24 cellular contexts compared by ENCODE assay signal in genomic region chr6:167469655-167470054, GRCh38.
DNase-seq lines count a peak whose midpoint lies in the region; ATAC-seq and TF ChIP-seq lines count a peak whose summit lies in the region.
"Had no signal": no experiment of that assay in that cellular context is flagged by ENCODE, and none has a peak within 500 bp of the region (broad histone marks: within the 10 kb centered on the region; RNA-seq: fewer than 3 reads in every experiment).

No MANE protein-coding gene starts in this region.

- no peaks in the 10 kb centered on the region for H4K20me1 ChIP-seq in BLaER1 treated with 17β-estradiol and CSF1 and Interleukin-3, amounts not matched to agents 10 nM and 100 nM

- H2BK5ac ChIP-seq in neuronal stem cell (ENCODE audit: low read length): no peak overlapping the region

- no peak overlapping the region for H3K14ac ChIP-seq in neuronal stem cell (ENCODE audit: low read length)

- no peak overlapping the region for H4K8ac ChIP-seq in neuronal stem cell (ENCODE audit: low read depth, low read length)

- peak; percentile 88 for ATAC-seq in Right ventricle myocardium superior (ENCODE audit: poor library complexity)
- ATAC-seq: activated CD8-positive, alpha-beta T cell treated with anti-CD3 and anti-CD28 coated beads, Interleukin-2, amount 10 ng/mL, durations not matched to agents 7 days and 5 days; activated T-helper 17 cell treated with anti-CD3 and anti-CD28 coated beads, Interleukin-2, amount 50 U/mL, for 72 hours; psoas muscle; stimulated activated naive B cell treated with anti-CD40 and anti-IgM and Interleukin-4, amounts not matched to agents 10 μg/mL and 1 μg/mL and 100 μg/mL, for 72 hours had no signal

- H3K27ac ChIP-seq in BLaER1 treated with 17β-estradiol and CSF1 and Interleukin-3, amounts not matched to agents 10 nM and 100 nM: no peak overlapping the region
- H3K27ac ChIP-seq in HEK293 (ENCODE audit: extremely low read depth, low read depth, low read length): no peak overlapping the region
- H3K27ac ChIP-seq in neuronal stem cell (replicated peaks; ENCODE audit: low read length): no peak overlapping the region
- H3K27ac ChIP-seq: colonic mucosa, epithelial cell of prostate, GM23248, neutrophil, psoas muscle, SJCRH30, skin epidermis had no signal

- WGBS in neuronal stem cell (ENCODE audit: extremely low coverage in 2 of 2, insufficient read length in 2 of 2, insufficient replicate concordance in 1 of 2), 2 donors: no CpG with 5 or more reads among the region's 10 CpGs

- no peaks in the 10 kb centered on the region for H3K27me3 ChIP-seq in BLaER1 treated with 17β-estradiol and CSF1 and Interleukin-3, amounts not matched to agents 10 nM and 100 nM
- H3K27me3 ChIP-seq in neuronal stem cell (ENCODE audit: control insufficient read depth in 3 of 3, insufficient read depth in 3 of 3, low read depth in 1 of 3, low read length in 3 of 3): no peaks in the 10 kb centered on the region
- H3K27me3 ChIP-seq in H7 (ENCODE audit: control insufficient read depth, insufficient read depth, low read length): no peaks in the 10 kb centered on the region
- H3K27me3 ChIP-seq: colonic mucosa, neutrophil, SJCRH30 had no signal

- no peaks in the 10 kb centered on the region for H3K79me1 ChIP-seq in neuronal stem cell (ENCODE audit: low read depth, low read length)

- H3K9ac ChIP-seq in BLaER1 treated with 17β-estradiol and CSF1 and Interleukin-3, amounts not matched to agents 10 nM and 100 nM: no peak overlapping the region
- no peak overlapping the region for H3K9ac ChIP-seq in neuronal stem cell (ENCODE audit: low read depth, low read length, poor library complexity)
- H3K9ac ChIP-seq: GM23248 had no signal

- no peaks in the 10 kb centered on the region for H3K9me3 ChIP-seq in BLaER1 treated with 17β-estradiol and CSF1 and Interleukin-3, amounts not matched to agents 10 nM and 100 nM (replicated peaks in 1 of 11)
- H3K9me3 ChIP-seq in HEK293 (ENCODE audit: control insufficient read depth, insufficient read depth, low read depth, low read length) (no peaks in the 10 kb centered on the region), neuronal stem cell (replicated peaks in 1 of 2; ENCODE audit: control insufficient read depth in 2 of 2, insufficient read depth in 1 of 2, low read depth in 1 of 2, low read length in 2 of 2) (no peaks in the 10 kb centered on the region)
- H3K9me3 ChIP-seq: colonic mucosa, neutrophil, psoas muscle, SJCRH30 had no signal

- H3K23ac ChIP-seq in neuronal stem cell (ENCODE audit: low read depth, low read length, poor library complexity): no peak overlapping the region

- DNase-seq in Right ventricle myocardium superior (peak; percentile 63), neuronal stem cell (ENCODE audit: low spot score) (no peak), H7 (no peak), Kasumi-1 (lab: John Stamatoyannopoulos, UW) (no peak)
- DNase-seq in central memory CD4-positive, alpha-beta T cell: no peak
- DNase-seq in activated naive CD4-positive, alpha-beta T cell treated with Interleukin-2 at 50 U/mL for 16 hours: no peak
- DNase-seq: activated CD8-positive, alpha-beta T cell treated with anti-CD3 and anti-CD28 coated beads, Interleukin-2, amount 10 ng/mL, durations not matched to agents 7 days and 5 days; colonic mucosa; effector CD4-positive, alpha-beta T cell; GM23248; midbrain; naive B cell; NCI-H1694 treated with DMSO at 0.1 percent for 48 hours; NCI-H226; psoas muscle; SJCRH30; stimulated activated naive B cell treated with anti-CD40 and anti-IgM and Interleukin-4, amounts not matched to agents 10 μg/mL and 1 μg/mL and 100 μg/mL, for 72 hours; SW 1271 had no signal

- CTCF ChIA-PET in HEK293 (lab: Yijun Ruan, JAX): no interaction called here

- POLR2A ChIA-PET in HEK293 (lab: Yijun Ruan, JAX): no interaction called here

- no peak overlapping the region for H2AK5ac ChIP-seq in neuronal stem cell (ENCODE audit: low read depth, low read length)

- no peak overlapping the region for H3K4ac ChIP-seq in neuronal stem cell (ENCODE audit: low read length)

- H3K4me2 ChIP-seq in BLaER1 treated with 17β-estradiol and CSF1 and Interleukin-3, amounts not matched to agents 10 nM and 100 nM: peak overlapping the region; percentile 75 to 97 (median 86); a peak in 21 of 22 replicates
- no peak overlapping the region for H3K4me2 ChIP-seq in neuronal stem cell (ENCODE audit: insufficient read depth, low read length, poor library complexity, severe bottlenecking)

- H3K4me3 ChIP-seq in BLaER1 treated with 17β-estradiol and CSF1 and Interleukin-3, amounts not matched to agents 10 nM and 100 nM: no peak overlapping the region
- H3K4me3 ChIP-seq in HEK293 (ENCODE audit: low read depth, low read length) (no peak overlapping the region), neuronal stem cell (ENCODE audit: low read length in 2 of 2) (no peak overlapping the region), H7 (ENCODE audit: insufficient read depth, low read depth, low read length) (no peak overlapping the region)
- H3K4me3 ChIP-seq: colonic mucosa, GM23248, psoas muscle, SJCRH30, skin epidermis had no signal

- H3K36me3 ChIP-seq in BLaER1 treated with 17β-estradiol and CSF1 and Interleukin-3, amounts not matched to agents 10 nM and 100 nM: no peaks in the 10 kb centered on the region
- H3K36me3 ChIP-seq in HEK293 (ENCODE audit: control insufficient read depth in 2 of 2, insufficient read depth in 1 of 2, low read length in 2 of 2): no peaks in the 10 kb centered on the region
- H3K36me3 ChIP-seq in neuronal stem cell (replicated peaks in 1 of 2; ENCODE audit: control insufficient read depth in 2 of 2, insufficient read depth in 2 of 2, low read length in 2 of 2): no peaks in the 10 kb centered on the region
- no peaks in the 10 kb centered on the region for H3K36me3 ChIP-seq in H7 (replicated peaks; ENCODE audit: control insufficient read depth, insufficient read depth, low read length)
- H3K36me3 ChIP-seq: colonic mucosa, neutrophil, SJCRH30 had no signal

- intact Hi-C loops in Right ventricle myocardium superior (cut with DNase I): no loop called here

- TF ChIP-seq CTCF in HEK293 (tag by site-specific recombination; IDR thresholded peaks at IDR 0.05): no peak

- H2BK120ac ChIP-seq in neuronal stem cell (ENCODE audit: low read depth, low read length): no peak overlapping the region

- peak overlapping the region; percentile 60 for H3K18ac ChIP-seq in neuronal stem cell (ENCODE audit: low read length)

- H3K4me1 ChIP-seq in BLaER1 treated with 17β-estradiol and CSF1 and Interleukin-3, amounts not matched to agents 10 nM and 100 nM: peaks cover 14 to 34% (median 28%) of the 10 kb centered on the region in 10 experiments
- H3K4me1 ChIP-seq in HEK293 (ENCODE audit: control insufficient read depth, insufficient read depth, low read length): no peaks in the 10 kb centered on the region
- peaks cover 20 to 21% of the 10 kb centered on the region in 2 donors for H3K4me1 ChIP-seq in neuronal stem cell (ENCODE audit: control insufficient read depth in 2 of 2, insufficient read depth in 1 of 2, low read depth in 1 of 2, low read length in 2 of 2)
- H3K4me1 ChIP-seq: colonic mucosa, psoas muscle, SJCRH30 had no signal

- no peak overlapping the region for H4K91ac ChIP-seq in neuronal stem cell (ENCODE audit: low read depth, low read length, poor library complexity)

- H2BK15ac ChIP-seq in neuronal stem cell (ENCODE audit: low read length): peak overlapping the region; percentile 49

- no peak overlapping the region for H2BK12ac ChIP-seq in neuronal stem cell (ENCODE audit: low read length)

- no peak overlapping the region for H2AFZ ChIP-seq in neuronal stem cell (ENCODE audit: low read length)
- H2AFZ ChIP-seq: GM23248 had no signal

TF ChIP-seq in HEK293, 187 proteins besides CTCF, POLR2A, EP300 and RAD21:
- TF ChIP-seq EGR2 (tag by site-specific recombination; IDR thresholded peaks at IDR 0.05; ENCODE audit: low read depth): 0 out of 2 replicates have a peak, but pooled peaks have one; percentile 10
- no peak for TF ChIP-seq ZNF48 (tag by site-specific recombination; IDR thresholded peaks at IDR 0.05)
